Comparison of ENCODE assay signal across 9 cellular contexts in genomic region chr1:100713027-100713426, GRCh38. TPM values are rescaled to one million over a fixed set of nuclear protein-coding genes. Genes with fewer than 3 reads are reported as not detected.
DNase-seq lines count a peak whose midpoint lies in the region; ATAC-seq, FAIRE-seq and TF ChIP-seq lines count a peak whose summit lies in the region.
"Not testable (repeated sequence)": the region's sequence is repeated elsewhere in the genome, so short reads cannot be mapped to it uniquely, and the experiment has no call there.
"Had no signal": no experiment of that assay in that cellular context is flagged by ENCODE, and none has a peak within 500 bp of the region (broad histone marks: within the 10 kb centered on the region; RNA-seq: fewer than 3 reads in every experiment).

No MANE protein-coding gene starts in this region.

- peak overlapping the region; percentile 53 for H3K4me3 Mint-ChIP-seq in T-helper 2 cell treated with Interferon-gamma antibody and Interleukin-4, amounts not matched to agents 5 μg/mL and 100 μg/mL, for 36 hours

- H3K4me1 ChIP-seq in IMR-90 (ENCODE audit: control insufficient read depth, insufficient read depth, low read length) = peaks cover 23% of the 10 kb centered on the region
- not testable (repeated sequence) for H3K4me1 ChIP-seq in small intestine (ENCODE audit: control insufficient read depth in 2 of 2, insufficient read depth in 1 of 2, low read depth in 1 of 2, low read length in 1 of 2)

- not testable (repeated sequence) for H3K56ac ChIP-seq in IMR-90 (ENCODE audit: extremely low read depth, insufficient read depth, low read length)

- TF ChIP-seq CTCF in IMR-90 (conservative IDR thresholded peaks at IDR 0.05; ENCODE audit: low read depth, low read length) = not testable (repeated sequence)

- H3K9me1 ChIP-seq in IMR-90 (ENCODE audit: insufficient read depth, low read length) = not testable (repeated sequence)

- CTCF ChIA-PET in IMR-90 (lab: Yijun Ruan, JAX) = interaction anchor here (0.6 kb wide), 1 partner anchor 154 kb away, joined by 3 read pairs; no protein-coding TSS in a partner anchor

- H3K79me1 ChIP-seq in IMR-90 (ENCODE audit: low read depth in 1 of 2, low read length in 2 of 2) = not testable (repeated sequence)

- H3K14ac ChIP-seq in IMR-90 (replicated peaks; ENCODE audit: low read depth, low read length) = not testable (repeated sequence)

- in situ Hi-C loops in IMR-90 (cut with MboI; ENCODE audit: low sequenced_read_pairs) = not testable (repeated sequence)

- peak overlapping the region; percentile 19 for H3K27ac Mint-ChIP-seq in T-helper 2 cell treated with Interferon-gamma antibody and Interleukin-4, amounts not matched to agents 5 μg/mL and 100 μg/mL, for 36 hours

- H3K9me3 Mint-ChIP-seq in T-helper 2 cell treated with Interferon-gamma antibody and Interleukin-4, amounts not matched to agents 5 μg/mL and 100 μg/mL, for 36 hours = not testable (repeated sequence)

- H2BK120ac ChIP-seq in IMR-90 (ENCODE audit: low read depth, low read length) = peak overlapping the region; percentile 85

- H3K9me3 ChIP-seq in IMR-90 (ENCODE audit: control insufficient read depth, insufficient read depth, low read length); small intestine (ENCODE audit: control insufficient read depth, low read depth): not testable (repeated sequence)

- POLR2A ChIA-PET in IMR-90 (lab: Charles Lee; ENCODE audit: unreplicated experiment) = not testable (repeated sequence)

- not testable (repeated sequence) for BruUV-seq in IMR-90 (replicated peaks; lab: Mats Ljungman, UMichigan)

- not testable (repeated sequence) for H3K27me3 Mint-ChIP-seq in T-helper 2 cell treated with Interferon-gamma antibody and Interleukin-4, amounts not matched to agents 5 μg/mL and 100 μg/mL, for 36 hours (ENCODE audit: low read depth)

- not testable (repeated sequence) for H2AK9ac ChIP-seq in IMR-90 (replicated peaks; ENCODE audit: low read depth, low read length, poor library complexity)

- not testable (repeated sequence) for H3K9ac ChIP-seq in IMR-90 (ENCODE audit: low read depth, low read length)

- not testable (repeated sequence) for TF ChIP-seq POLR2A in IMR-90 (IDR thresholded peaks at IDR 0.05; ENCODE audit: low read depth, low read length)

- H2BK20ac ChIP-seq in IMR-90 (ENCODE audit: low read depth, low read length) = peak overlapping the region; percentile 45; the same call in 1 of the 2 replicates

- not testable (repeated sequence) for H4K20me1 ChIP-seq in IMR-90 (ENCODE audit: insufficient read depth, low read length)

- peak overlapping the region; percentile 81 for H3K18ac ChIP-seq in IMR-90 (ENCODE audit: low read depth, low read length)

- no CpG with 5 or more reads among the region's 15 CpGs for WGBS in IMR-90 (ENCODE audit: extremely low coverage in 2 of 2, insufficient read length in 1 of 2), 2 experiments
- WGBS in small intestine, 3 donors = 74 to 89% (median 81%) methylated on average over 15 of the region's 15 CpGs

- H4K8ac ChIP-seq in IMR-90 (ENCODE audit: low read depth in 2 of 2, low read length in 2 of 2) = 0 out of 4 replicates have a peak overlapping the region, but pooled peaks of 1 of the 2 experiments have one; percentile 65

- not testable (repeated sequence) for H3K36me3 Mint-ChIP-seq in T-helper 2 cell treated with Interferon-gamma antibody and Interleukin-4, amounts not matched to agents 5 μg/mL and 100 μg/mL, for 36 hours (ENCODE audit: low read depth)

- not testable (repeated sequence) for H3K4me2 ChIP-seq in IMR-90 (ENCODE audit: low read depth, low read length)

- H3K4ac ChIP-seq in IMR-90 (ENCODE audit: low read depth, low read length) = peak overlapping the region; percentile 37; the same call in 1 of the 2 replicates

- peak overlapping the region; percentile 83 for H2AK5ac ChIP-seq in IMR-90 (ENCODE audit: low read depth, low read length)

- not testable (repeated sequence) for H3K36me3 ChIP-seq in IMR-90 (ENCODE audit: control insufficient read depth, insufficient read depth, low read length); small intestine (ENCODE audit: control insufficient read depth in 2 of 2, insufficient read depth in 2 of 2, low read length in 2 of 2)

- not testable (repeated sequence) for H3K4me1 Mint-ChIP-seq in T-helper 2 cell treated with Interferon-gamma antibody and Interleukin-4, amounts not matched to agents 5 μg/mL and 100 μg/mL, for 36 hours (ENCODE audit: low read depth)

- not testable (repeated sequence) for TF ChIP-seq RAD21 in IMR-90 (IDR thresholded peaks at IDR 0.05; ENCODE audit: low read length)

- peak overlapping the region; percentile 51; the same call in 1 of the 2 replicates for H4K91ac ChIP-seq in IMR-90 (ENCODE audit: insufficient read depth, low read depth, low read length)

- H4K5ac ChIP-seq in IMR-90 (ENCODE audit: low read depth, low read length) = peak overlapping the region; percentile 67

- H3K4me3 ChIP-seq in IMR-90 (ENCODE audit: insufficient read depth, low read depth, low read length); small intestine (ENCODE audit: low read depth in 1 of 2, low read length in 2 of 2): not testable (repeated sequence)

- ATAC-seq in IMR-90 (ENCODE audit: low read depth) = not testable (repeated sequence)

- not testable (repeated sequence) for FAIRE-seq in small intestine (lab: Jason Lieb, UNC)

- not testable (repeated sequence) for H2AFZ ChIP-seq in IMR-90 (replicated peaks; ENCODE audit: low read length, poor library complexity)

- H2BK15ac ChIP-seq in IMR-90 (ENCODE audit: low read depth, low read length) = peak overlapping the region; percentile 90; the same call in 1 of the 3 replicates

- intact Hi-C loops in IMR-90 (cut with micrococcal nuclease) = not testable (repeated sequence)

- not testable (repeated sequence) for H3K27ac ChIP-seq in IMR-90 (ENCODE audit: insufficient read depth, low read length); small intestine (ENCODE audit: low read depth in 1 of 2, low read length in 1 of 2)

- H2BK5ac ChIP-seq in IMR-90 (ENCODE audit: low read depth, low read length, poor library complexity, severe bottlenecking) = not testable (repeated sequence)

- dilution Hi-C loops in IMR-90 (cut with HindIII; ENCODE audit: low sequenced_read_pairs, unreplicated experiment) = not testable (repeated sequence)

- not testable (repeated sequence) for H3K23ac ChIP-seq in IMR-90 (ENCODE audit: low read depth, low read length)

- not testable (repeated sequence) for DNase-seq in IMR-90
- peak; percentile 69 for DNase-seq in T-helper 2 cell treated with Interferon-gamma antibody and Interleukin-4, amounts not matched to agents 5 μg/mL and 100 μg/mL, for 36 hours (ENCODE audit: low spot score)
- peak; percentile 44 for DNase-seq in activated CD8-positive, alpha-beta memory T cell treated with anti-CD3 and anti-CD28 coated beads, Interleukin-2, amount 50 U/mL, for 24 hours (ENCODE audit: extremely low read depth)
- peak; percentile 59 for DNase-seq in activated gamma-delta T cell treated with anti-CD3 and anti-CD28 coated beads, Interleukin-2, amount 50 U/mL, for 16 hours (ENCODE audit: low read depth)
- DNase-seq in effector CD8-positive, alpha-beta T cell (lab: John Stamatoyannopoulos, UW) = peak; percentile 13
- peak; percentile 20 for DNase-seq in small intestine
- peak; percentile 13 for DNase-seq in stimulated activated CD8-positive, alpha-beta memory T cell treated with anti-CD3 and anti-CD28 coated beads, Interleukin-15, amount 100 ng/mL, for 24 hours (ENCODE audit: low read depth)

- H3K27me3 ChIP-seq in IMR-90 (ENCODE audit: control insufficient read depth, insufficient read depth, low read length); small intestine (ENCODE audit: control insufficient read depth in 2 of 2, insufficient read depth in 2 of 2, low read length in 2 of 2): not testable (repeated sequence)

RNA-seq across cellular contexts. Expression of gene VCAM1, which starts 6.5 kb away (rescaled TPM):
- 19.7 and 21.1 TPM in 2 replicates for total RNA-seq in IMR-90 (2012; rRNA removed)
- polyA plus RNA-seq in IMR-90 (2012; rRNA removed) (5.7 and 10.1 TPM in 2 replicates), small intestine (1 to 10 TPM in 2 of 3 donors, under 1 TPM in 1; 0.22 to 5.3 (median 1.1) TPM)
- polyA plus RNA-seq in IMR-90 (2012; cell fraction: cytosol; rRNA removed) = 1.8 and 2.7 TPM in 2 replicates
- polyA plus RNA-seq in IMR-90 (2012; cell fraction: nucleus; rRNA removed; ENCODE audit: low replicate concordance) = 0.70 and 8.8 TPM in 2 replicates
- total RNA-seq: Caco-2 had no signal
- polyA plus RNA-seq: IgD-negative memory B cell had no signal
